Comparison of ENCODE assay signal across 1 cellular context in the genomic region with DNA sequence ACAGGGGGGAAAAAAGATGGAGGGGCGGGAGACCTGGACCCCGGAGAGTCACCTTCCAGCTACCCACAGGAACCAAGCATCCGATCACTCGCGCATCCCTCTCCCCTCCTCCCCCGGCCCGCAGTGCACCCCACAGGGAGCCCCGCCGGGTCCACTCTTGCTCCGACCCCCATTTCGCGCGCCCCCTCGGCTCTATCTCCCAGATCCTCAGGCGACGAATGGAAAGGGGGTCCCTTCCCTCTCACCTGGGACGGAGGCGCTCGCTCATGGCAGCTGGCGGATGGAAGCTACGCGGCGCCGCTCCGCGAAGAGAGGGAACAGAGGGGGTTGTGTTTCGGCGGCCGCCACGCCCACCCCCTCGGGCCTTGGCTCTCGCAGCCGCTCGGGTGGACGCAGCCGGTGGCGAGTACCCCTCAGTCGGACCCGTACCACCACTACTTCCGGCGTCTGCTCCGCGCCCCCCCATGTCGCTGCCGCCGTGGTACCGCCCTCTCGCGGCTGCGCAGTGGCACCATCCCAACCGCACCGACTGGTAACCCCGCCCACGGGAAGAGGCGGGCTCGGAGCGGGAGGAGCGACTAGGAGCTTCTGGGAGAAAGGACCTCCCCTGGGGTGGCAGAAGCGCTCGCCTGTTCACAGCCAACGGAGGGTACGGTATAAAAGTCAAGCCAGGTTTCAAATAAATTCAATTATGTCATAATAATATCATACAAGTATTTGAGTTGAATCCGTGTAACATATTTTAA.
TF ChIP-seq lines count a peak whose summit lies in the region.

No MANE protein-coding gene starts in this region.

TF ChIP-seq in HepG2, 621 proteins besides CTCF, POLR2A, EP300 and RAD21 (continued from another document and continues in another):
- TF ChIP-seq ATF2 (CRISPR knock-in tag; IDR thresholded peaks at IDR 0.05) (peak; percentile 57), GABPB1 (CRISPR knock-in tag; IDR thresholded peaks at IDR 0.05) (peak; percentile 97), ZNF180 (CRISPR knock-in tag; IDR thresholded peaks at IDR 0.05; ENCODE audit: borderline replicate concordance, low read depth) (0 out of 2 replicates have a peak, but pooled peaks have one; percentile 57), ZBTB33 (CRISPR knock-in tag; IDR thresholded peaks at IDR 0.05) (no peak), LRRFIP1 (CRISPR knock-in tag; conservative IDR thresholded peaks at IDR 0.05) (no peak), ZBTB14 (CRISPR knock-in tag; IDR thresholded peaks at IDR 0.05) (no peak), ZNF382 (CRISPR knock-in tag; IDR thresholded peaks at IDR 0.05; ENCODE audit: borderline replicate concordance) (no peak), ZNF775 (CRISPR knock-in tag; IDR thresholded peaks at IDR 0.05; ENCODE audit: borderline replicate concordance) (0 out of 2 replicates have a peak, but pooled peaks have one; percentile 24), ZNF263 (CRISPR knock-in tag; IDR thresholded peaks at IDR 0.05) (peak; percentile 67), ZNF34 (CRISPR knock-in tag; IDR thresholded peaks at IDR 0.05; ENCODE audit: borderline replicate concordance) (peak; percentile 84; the same call in 1 of the 2 replicates), THAP9 (CRISPR knock-in tag; IDR thresholded peaks at IDR 0.05; ENCODE audit: borderline replicate concordance) (peak; percentile 87), TCF7L2 (IDR thresholded peaks at IDR 0.05; ENCODE audit: low read depth, low read length) (no peak), FOXK2 (IDR thresholded peaks at IDR 0.05) (no peak), AHR (CRISPR knock-in tag; IDR thresholded peaks at IDR 0.05) (peak; percentile 88), SIX4 (CRISPR knock-in tag; IDR thresholded peaks at IDR 0.05) (peak; percentile 34; the same call in 1 of the 2 replicates), NONO (IDR thresholded peaks at IDR 0.05) (no peak), NONO (CRISPR knock-in tag; conservative IDR thresholded peaks at IDR 0.05) (peak; percentile 98), SALL2 (CRISPR knock-in tag; IDR thresholded peaks at IDR 0.05) (peak; percentile 87), REXO4 (CRISPR knock-in tag; IDR thresholded peaks at IDR 0.05; ENCODE audit: borderline replicate concordance) (no peak), BCLAF1 (IDR thresholded peaks at IDR 0.05) (no peak), ZNF547 (CRISPR knock-in tag; IDR thresholded peaks at IDR 0.05) (peak; percentile 86; the same call in 1 of the 2 replicates), RFX3 (CRISPR knock-in tag; IDR thresholded peaks at IDR 0.05) (no peak), HDAC2 (CRISPR knock-in tag; IDR thresholded peaks at IDR 0.05) (peak; percentile 84), HDAC1 (CRISPR knock-in tag; IDR thresholded peaks at IDR 0.05) (peak; percentile 96), ZNF296 (CRISPR knock-in tag; conservative IDR thresholded peaks at IDR 0.05) (no peak), ZKSCAN1 (IDR thresholded peaks at IDR 0.05; ENCODE audit: low read length) (no peak), ZNF280B (CRISPR knock-in tag; IDR thresholded peaks at IDR 0.05; ENCODE audit: borderline replicate concordance) (0 out of 2 replicates have a peak, but pooled peaks have one; percentile 70), ZNF44 (CRISPR knock-in tag; IDR thresholded peaks at IDR 0.05) (peak; percentile 93), ZNF646 (CRISPR knock-in tag; IDR thresholded peaks at IDR 0.05) (no peak)
